ENCODE assay signal across 12 cellular contexts in the genomic region with DNA sequence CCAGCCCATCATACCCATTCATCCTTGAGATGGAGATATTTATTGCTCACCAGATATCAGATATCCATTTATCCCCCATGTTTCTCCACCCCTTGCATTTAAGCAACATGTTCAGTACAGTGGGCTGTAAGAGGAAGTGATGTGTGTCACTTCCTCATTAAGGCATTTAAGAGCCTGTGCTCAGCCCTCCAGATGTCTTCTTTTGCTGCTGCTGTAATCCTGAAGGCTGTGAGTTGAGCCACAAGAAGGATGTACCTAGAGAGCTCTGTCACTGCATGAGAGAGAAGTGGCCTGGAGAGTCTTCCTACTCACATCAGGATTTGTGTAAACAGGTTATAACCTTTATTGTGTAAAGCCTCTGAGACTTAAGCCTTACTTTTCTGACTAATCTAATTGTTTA.
A peak's percentile ranks its signal among the peaks of the same experiment; 100 is the strongest.
DNase-seq lines count a peak whose midpoint lies in the region; ATAC-seq and TF ChIP-seq lines count a peak whose summit lies in the region.
"Had no signal": no experiment of that assay in that cellular context is flagged by ENCODE, and none has a peak within 500 bp of the region (broad histone marks: within the 10 kb centered on the region; RNA-seq: fewer than 3 reads in every experiment).

No MANE protein-coding gene starts in this region.

- DNase-seq in naive B cell (peak; percentile 31), GM20000 (ENCODE audit: low spot score) (no peak), 8988T (no peak), NCI-H2196 treated with DMSO at 0.1 percent for 48 hours (lab: John Stamatoyannopoulos, UW; ENCODE audit: unreplicated experiment) (no peak), glomerular visceral epithelial cell (ENCODE audit: extremely low spot score) (no peak)
- DNase-seq: T-helper 2 cell had no signal

- peak; percentile 89 for ATAC-seq in GM19351 (IDR thresholded peaks at IDR 0.05; ENCODE audit: unreplicated experiment)
- ATAC-seq in HG03103 (IDR thresholded peaks at IDR 0.05; ENCODE audit: low read depth, unreplicated experiment) = peak; percentile 97
- ATAC-seq in naive B cell (ENCODE audit: low read depth in 2 of 2) = peak; percentile 100
- ATAC-seq: K562 had no signal

- TF ChIP-seq CTCF in GM20000 (IDR thresholded peaks at IDR 0.05; ENCODE audit: extremely low read depth, missing control alignments) = no peak

- peaks cover 0 to 10% of the 10 kb centered on the region in 2 donors for H3K36me3 Mint-ChIP-seq in naive B cell
- H3K36me3 Mint-ChIP-seq: activated naive CD8-positive, alpha-beta T cell had no signal

- H3K4me3 Mint-ChIP-seq in naive B cell = no peak overlapping the region
- H3K4me3 Mint-ChIP-seq: activated naive CD8-positive, alpha-beta T cell; nephron had no signal

- peaks cover 0 to 12% (median 5%) of the 10 kb centered on the region in 7 donors for H3K9me3 Mint-ChIP-seq in naive B cell
- H3K9me3 Mint-ChIP-seq: nephron had no signal

- H3K27me3 Mint-ChIP-seq in naive B cell = peaks cover 0 to 9% (median 0%) of the 10 kb centered on the region in 3 donors
- H3K27me3 Mint-ChIP-seq: activated naive CD8-positive, alpha-beta T cell had no signal

- no peak overlapping the region for H3K27ac Mint-ChIP-seq in naive B cell
- H3K27ac Mint-ChIP-seq: activated naive CD8-positive, alpha-beta T cell; nephron had no signal

- H3K4me1 Mint-ChIP-seq in naive B cell = peaks cover 8 to 11% (median 9%) of the 10 kb centered on the region in 3 donors

TF ChIP-seq in PFSK-1, 5 proteins besides CTCF, POLR2A, EP300 and RAD21:
- peak; percentile 68 for TF ChIP-seq POLR2AphosphoS5 (IDR thresholded peaks at IDR 0.05; ENCODE audit: low read depth, low read length)
- no peak for TF ChIP-seq FOXP2 (optimal IDR thresholded peaks at IDR 0.05; ENCODE audit: borderline replicate concordance, extremely low read depth, extremely low read length, insufficient read depth)
- TF ChIP-seq, protein P1, sequence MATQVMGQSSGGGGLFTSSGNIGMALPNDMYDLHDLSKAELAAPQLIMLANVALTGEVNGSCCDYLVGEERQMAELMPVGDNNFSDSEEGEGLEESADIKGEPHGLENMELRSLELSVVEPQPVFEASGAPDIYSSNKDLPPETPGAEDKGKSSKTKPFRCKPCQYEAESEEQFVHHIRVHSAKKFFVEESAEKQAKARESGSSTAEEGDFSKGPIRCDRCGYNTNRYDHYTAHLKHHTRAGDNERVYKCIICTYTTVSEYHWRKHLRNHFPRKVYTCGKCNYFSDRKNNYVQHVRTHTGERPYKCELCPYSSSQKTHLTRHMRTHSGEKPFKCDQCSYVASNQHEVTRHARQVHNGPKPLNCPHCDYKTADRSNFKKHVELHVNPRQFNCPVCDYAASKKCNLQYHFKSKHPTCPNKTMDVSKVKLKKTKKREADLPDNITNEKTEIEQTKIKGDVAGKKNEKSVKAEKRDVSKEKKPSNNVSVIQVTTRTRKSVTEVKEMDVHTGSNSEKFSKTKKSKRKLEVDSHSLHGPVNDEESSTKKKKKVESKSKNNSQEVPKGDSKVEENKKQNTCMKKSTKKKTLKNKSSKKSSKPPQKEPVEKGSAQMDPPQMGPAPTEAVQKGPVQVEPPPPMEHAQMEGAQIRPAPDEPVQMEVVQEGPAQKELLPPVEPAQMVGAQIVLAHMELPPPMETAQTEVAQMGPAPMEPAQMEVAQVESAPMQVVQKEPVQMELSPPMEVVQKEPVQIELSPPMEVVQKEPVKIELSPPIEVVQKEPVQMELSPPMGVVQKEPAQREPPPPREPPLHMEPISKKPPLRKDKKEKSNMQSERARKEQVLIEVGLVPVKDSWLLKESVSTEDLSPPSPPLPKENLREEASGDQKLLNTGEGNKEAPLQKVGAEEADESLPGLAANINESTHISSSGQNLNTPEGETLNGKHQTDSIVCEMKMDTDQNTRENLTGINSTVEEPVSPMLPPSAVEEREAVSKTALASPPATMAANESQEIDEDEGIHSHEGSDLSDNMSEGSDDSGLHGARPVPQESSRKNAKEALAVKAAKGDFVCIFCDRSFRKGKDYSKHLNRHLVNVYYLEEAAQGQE (IDR thresholded peaks at IDR 0.05; ENCODE audit: insufficient read depth in 1 of 2, low read depth in 2 of 2, low read length in 2 of 2) = no peak
- no peak for TF ChIP-seq TAF1 (IDR thresholded peaks at IDR 0.05; ENCODE audit: borderline replicate concordance, insufficient read depth, low read length)
